In genomic region chr9:115109486-115109885, GRCh38 we compare ENCODE assay signal across 17 cellular contexts. TPM values are rescaled to one million over a fixed set of nuclear protein-coding genes. Genes with fewer than 3 reads are reported as not detected.
DNase-seq lines count a peak whose midpoint lies in the region; TF ChIP-seq lines count a peak whose summit lies in the region.
"Had no signal": no experiment of that assay in that cellular context is flagged by ENCODE, and none has a peak within 500 bp of the region (broad histone marks: within the 10 kb centered on the region; RNA-seq: fewer than 3 reads in every experiment).

No MANE protein-coding gene starts in this region.

- H2AK5ac ChIP-seq in mesenchymal stem cell (ENCODE audit: low read length, severe bottlenecking) = no peak overlapping the region

- no peak for TF ChIP-seq EP300 in tibial nerve (IDR thresholded peaks at IDR 0.05)

- 60% methylated on average over 1 of the region's 1 CpG for WGBS in mesenchymal stem cell
- 78 to 85% methylated on average over 1 of the region's 1 CpG for WGBS in tibial nerve, 2 donors

- H2BK12ac ChIP-seq in mesenchymal stem cell (ENCODE audit: low read length in 2 of 2) = no peak overlapping the region

- in situ Hi-C loops in Caki2 (cut with HindIII; ENCODE audit: low pct_unique_long_range_greater_than_20kb, low sequenced_read_pairs) = no loop called here

- no peak for TF ChIP-seq POLR2A in tibial nerve (IDR thresholded peaks at IDR 0.05)

- H3K4me3 Mint-ChIP-seq in endothelial cell (ENCODE audit: unreplicated experiment) = no peak overlapping the region
- no peak overlapping the region for H3K4me3 Mint-ChIP-seq in type B pancreatic cell
- H3K4me3 Mint-ChIP-seq: activated CD4-positive, alpha-beta memory T cell treated with anti-CD3 and anti-CD28 coated beads for 36 hours; stimulated activated naive B cell treated with anti-CD40 and anti-IgM and Interleukin-4, amounts not matched to agents 10 μg/mL and 1 μg/mL and 100 μg/mL, for 72 hours had no signal

- no peak overlapping the region for H2BK5ac ChIP-seq in mesenchymal stem cell (ENCODE audit: low read depth, low read length, poor library complexity, severe bottlenecking)

- H3K27ac Mint-ChIP-seq in endothelial cell (ENCODE audit: unreplicated experiment) (no peak overlapping the region), type B pancreatic cell (no peak overlapping the region)
- H3K27ac Mint-ChIP-seq: activated CD4-positive, alpha-beta memory T cell treated with anti-CD3 and anti-CD28 coated beads for 36 hours; stimulated activated naive B cell treated with anti-CD40 and anti-IgM and Interleukin-4, amounts not matched to agents 10 μg/mL and 1 μg/mL and 100 μg/mL, for 72 hours had no signal

- H3K27ac ChIP-seq in mesenchymal stem cell (ENCODE audit: low read length, poor library complexity, severe bottlenecking) (peak overlapping the region; percentile 59), WERI-Rb-1 (no peak overlapping the region), tibial nerve (no peak overlapping the region)
- H3K27ac ChIP-seq: BLaER1, epithelial cell of prostate had no signal

- H4K8ac ChIP-seq in mesenchymal stem cell (ENCODE audit: low read length) = no peak overlapping the region

- no peak overlapping the region for H3K18ac ChIP-seq in mesenchymal stem cell (ENCODE audit: low read depth in 1 of 2, low read length in 2 of 2)

- H3K9me3 ChIP-seq in mesenchymal stem cell (ENCODE audit: control insufficient read depth, low read length) (no peaks in the 10 kb centered on the region), MG63 (no peaks in the 10 kb centered on the region; the same call in 1 of the 2 replicates), WERI-Rb-1 (ENCODE audit: severe bottlenecking) (no peaks in the 10 kb centered on the region), tibial nerve (no peaks in the 10 kb centered on the region)
- H3K9me3 ChIP-seq: BLaER1, Peyer's patch had no signal

- H3K27me3 ChIP-seq in mesenchymal stem cell (ENCODE audit: control insufficient read depth in 1 of 2, insufficient read depth in 1 of 2, low read length in 2 of 2) (no peaks in the 10 kb centered on the region), MG63 (no peaks in the 10 kb centered on the region), WERI-Rb-1 (ENCODE audit: insufficient read depth, low read depth, severe bottlenecking) (no peaks in the 10 kb centered on the region), tibial nerve (no peaks in the 10 kb centered on the region)
- H3K27me3 ChIP-seq: BLaER1, Peyer's patch had no signal

- DNase-seq in Caki2 (ENCODE audit: low read depth) = peak; percentile 77
- DNase-seq in endothelial cell (ENCODE audit: low spot score) = peak; percentile 13
- peak; percentile 58 for DNase-seq in mesenchymal stem cell
- no peak for DNase-seq in MG63
- DNase-seq in WERI-Rb-1 = no peak
- no peak for DNase-seq in type B pancreatic cell (ENCODE audit: extremely low spot score, unreplicated experiment)
- no peak for DNase-seq in tibial nerve (ENCODE audit: low spot score in 2 of 2)
- DNase-seq: activated CD4-positive, alpha-beta memory T cell treated with anti-CD3 and anti-CD28 coated beads for 36 hours; activated gamma-delta T cell treated with Interleukin-2 at 50 U/mL for 16 hours; GF-D8; NCI-H1105 treated with DMSO at 0.1 percent for 48 hours; NCI-H510A; Peyer's patch; stimulated activated naive B cell treated with anti-CD40 and anti-IgM and Interleukin-4, amounts not matched to agents 10 μg/mL and 1 μg/mL and 100 μg/mL, for 72 hours had no signal

- H3K4ac ChIP-seq in mesenchymal stem cell (ENCODE audit: low read depth in 1 of 2, low read length in 2 of 2) = no peak overlapping the region

- H3K36me3 Mint-ChIP-seq in endothelial cell (ENCODE audit: low read depth, unreplicated experiment) (no peaks in the 10 kb centered on the region), type B pancreatic cell (peaks cover 4% of the 10 kb centered on the region)
- H3K36me3 Mint-ChIP-seq: activated CD4-positive, alpha-beta memory T cell treated with anti-CD3 and anti-CD28 coated beads for 36 hours; stimulated activated naive B cell treated with anti-CD40 and anti-IgM and Interleukin-4, amounts not matched to agents 10 μg/mL and 1 μg/mL and 100 μg/mL, for 72 hours had no signal

- H3K4me1 ChIP-seq in mesenchymal stem cell (ENCODE audit: control insufficient read depth, insufficient read depth, low read depth, low read length) (peaks cover 5% of the 10 kb centered on the region), tibial nerve (peaks cover 0 to 18% (median 7%) of the 10 kb centered on the region in 4 donors)
- H3K4me1 ChIP-seq: BLaER1, Peyer's patch had no signal

- H3K9me3 Mint-ChIP-seq in endothelial cell (ENCODE audit: unreplicated experiment) (no peaks in the 10 kb centered on the region), type B pancreatic cell (no peaks in the 10 kb centered on the region)
- H3K9me3 Mint-ChIP-seq: activated CD4-positive, alpha-beta memory T cell treated with anti-CD3 and anti-CD28 coated beads for 36 hours; stimulated activated naive B cell treated with anti-CD40 and anti-IgM and Interleukin-4, amounts not matched to agents 10 μg/mL and 1 μg/mL and 100 μg/mL, for 72 hours had no signal

- H3K4me3 ChIP-seq in mesenchymal stem cell (ENCODE audit: insufficient read depth in 1 of 2, low read depth in 1 of 2, low read length in 2 of 2) (no peak overlapping the region), MG63 (no peak overlapping the region), WERI-Rb-1 (ENCODE audit: low read depth, low read length) (no peak overlapping the region), tibial nerve (no peak overlapping the region)
- H3K4me3 ChIP-seq: BLaER1, Peyer's patch had no signal

- no peak overlapping the region for H3K14ac ChIP-seq in mesenchymal stem cell (ENCODE audit: low read length in 2 of 2)

- peaks cover 8% of the 10 kb centered on the region for H3K79me1 ChIP-seq in mesenchymal stem cell (replicated peaks; ENCODE audit: low read length, poor library complexity, severe bottlenecking)

- H3K36me3 ChIP-seq in mesenchymal stem cell (ENCODE audit: control insufficient read depth in 1 of 2, insufficient read depth in 2 of 2, low read depth in 1 of 2, low read length in 2 of 2) (peaks cover 4 to 46% of the 10 kb centered on the region in 2 experiments), MG63 (no peaks in the 10 kb centered on the region), WERI-Rb-1 (no peaks in the 10 kb centered on the region; the same call in 1 of the 2 replicates), tibial nerve (peaks cover 0 to 5% (median 0%) of the 10 kb centered on the region in 3 donors)
- H3K36me3 ChIP-seq: BLaER1, Peyer's patch had no signal

- H3K27me3 Mint-ChIP-seq in endothelial cell (ENCODE audit: unreplicated experiment) (no peaks in the 10 kb centered on the region), type B pancreatic cell (peaks cover 5% of the 10 kb centered on the region)

- H2BK15ac ChIP-seq in mesenchymal stem cell (ENCODE audit: low read depth, poor library complexity, severe bottlenecking) = no peak overlapping the region

- TF ChIP-seq CTCF in endothelial cell (IDR thresholded peaks at IDR 0.05; ENCODE audit: unreplicated experiment) (no peak), WERI-Rb-1 (IDR thresholded peaks at IDR 0.05; ENCODE audit: low read depth, low read length) (no peak), type B pancreatic cell (conservative IDR thresholded peaks at IDR 0.05) (no peak), tibial nerve (IDR thresholded peaks at IDR 0.05) (no peak)

- H4K91ac ChIP-seq in mesenchymal stem cell (ENCODE audit: low read length) = no peak overlapping the region

- H3K4me1 Mint-ChIP-seq in endothelial cell (ENCODE audit: unreplicated experiment) = peaks cover 2% of the 10 kb centered on the region
- H3K4me1 Mint-ChIP-seq in type B pancreatic cell (ENCODE audit: unreplicated experiment) = peaks cover 26% of the 10 kb centered on the region

- no peak overlapping the region for H2AFZ ChIP-seq in mesenchymal stem cell (ENCODE audit: low read depth, low read length)

- H3K9ac ChIP-seq in mesenchymal stem cell (ENCODE audit: low read length) = no peak overlapping the region
- H3K9ac ChIP-seq: BLaER1 had no signal

- no peak overlapping the region for H3K4me2 ChIP-seq in mesenchymal stem cell (ENCODE audit: low read length, poor library complexity, severe bottlenecking)
- H3K4me2 ChIP-seq: BLaER1 had no signal

- H3K23ac ChIP-seq in mesenchymal stem cell (ENCODE audit: low read length in 2 of 2) = no peak overlapping the region

- H2BK120ac ChIP-seq in mesenchymal stem cell (ENCODE audit: low read depth, low read length) = no peak overlapping the region

TF ChIP-seq in PFSK-1, 5 proteins besides CTCF, POLR2A, EP300 and RAD21 (continues in another document):
- peak; percentile 85 to 95 for TF ChIP-seq REST (IDR thresholded peaks at IDR 0.05; ENCODE audit: insufficient read depth in 1 of 2, low read depth in 2 of 2, low read length in 2 of 2)

RNA-seq across cellular contexts. Expression of gene TNC, which starts 8.5 kb away (rescaled TPM):
- 0.09 and 3.3 TPM in 2 replicates for total RNA-seq in Caki2 (2014; rRNA removed; shearing (Covaris generic); ENCODE audit: low replicate concordance)
- 36.1 TPM for polyA plus RNA-seq in PFSK-1 (2012; ENCODE audit: insufficient read length, low read depth)
- total RNA-seq in endothelial cell (ENCODE audit: unreplicated experiment) = 10.1 TPM
- 32.2 TPM for polyA plus RNA-seq in mesenchymal stem cell (2013, experiment 1 of 2)
- 29.1 TPM for polyA plus RNA-seq in mesenchymal stem cell (2013, experiment 2 of 2)
- 3.0 and 4.2 TPM in 2 replicates for total RNA-seq in MG63 (2014; rRNA removed; shearing (Covaris generic); ENCODE audit: low replicate concordance)
- total RNA-seq in type B pancreatic cell (ENCODE audit: low replicate concordance) = 16.1 and 95.2 TPM in 2 replicates
- total RNA-seq in tibial nerve = 100 to 1,000 TPM in 2 of 4 donors, 10 to 100 TPM in 2; 59.2 to 154 (median 99.3) TPM

Comparison
In these comparisons a context has a peak if more than half of its experiments do, and no peak if none do; other contexts are left out.
1. DNase-seq: peak in Caki2 (single experiment), endothelial cell (single experiment) and mesenchymal stem cell (single experiment); none in MG63 (single experiment), WERI-Rb-1 (single experiment), type B pancreatic cell (single experiment) and tibial nerve (0 of 2).